9 cellular contexts compared by ENCODE assay signal in the genomic region with DNA sequence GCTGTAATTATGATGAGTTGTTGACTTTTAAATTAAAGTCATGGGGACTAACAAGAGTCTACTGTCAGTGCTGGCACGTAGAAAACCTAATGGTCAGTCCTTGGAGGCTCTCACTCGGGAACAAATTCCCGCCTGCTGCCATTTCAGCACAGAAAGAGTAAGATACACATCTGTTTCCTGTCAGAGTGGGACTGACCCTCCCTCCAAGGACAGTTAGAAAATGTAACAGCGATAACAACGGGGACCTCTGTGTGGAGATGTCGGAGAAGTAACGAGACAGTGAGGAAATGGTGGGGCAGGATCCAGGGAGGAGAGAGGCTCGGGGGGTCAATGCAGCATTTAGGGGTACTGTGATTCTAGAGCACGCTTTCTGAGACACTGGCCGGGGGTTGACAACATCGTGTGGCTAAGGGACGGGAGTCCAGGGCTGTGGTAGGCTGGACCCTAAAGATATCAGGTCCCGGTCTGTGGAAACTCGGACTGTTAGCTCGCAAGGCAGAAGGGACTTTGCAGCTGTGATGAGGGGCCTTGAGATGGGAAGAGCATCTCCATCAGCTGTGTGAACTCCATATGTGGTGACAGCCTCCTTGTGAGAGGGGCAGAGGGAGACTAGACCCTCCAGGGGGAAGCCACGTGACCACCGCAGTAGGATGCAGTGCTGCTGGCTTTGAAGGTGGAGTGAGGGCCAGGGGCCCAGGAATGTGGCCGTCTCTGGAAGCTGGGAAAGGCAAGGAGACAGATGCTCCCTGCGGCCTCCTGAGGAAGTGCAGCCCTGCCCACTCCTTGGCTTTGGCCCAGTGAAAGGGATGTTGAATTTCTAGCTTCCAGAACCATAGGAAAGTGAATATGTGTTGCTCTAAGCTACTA. TPM values are rescaled to one million over a fixed set of nuclear protein-coding genes. Genes with fewer than 3 reads are reported as not detected.
DNase-seq lines count a peak whose midpoint lies in the region; ATAC-seq and TF ChIP-seq lines count a peak whose summit lies in the region.
"Had no signal": no experiment of that assay in that cellular context is flagged by ENCODE, and none has a peak within 500 bp of the region (broad histone marks: within the 10 kb centered on the region; RNA-seq: fewer than 3 reads in every experiment).

No MANE protein-coding gene starts in this region.

- CTCF ChIA-PET in AG04449 (lab: Yijun Ruan, JAX) = interaction anchor here (0.8 to 1.8 kb wide), 11 partner anchors 10 to 140 kb away, joined by 3 to 7 read pairs (median 3); a partner anchor contains a TSS
- CTCF ChIA-PET in activated CD4-positive, alpha-beta memory T cell treated with anti-CD3 and anti-CD28 coated beads, Interleukin-2, amount 10 ng/mL, durations not matched to agents 7 days and 5 days (lab: Charles Lee) = no interaction called here

- DNase-seq in AG04449 (ENCODE audit: low read depth, low spot score) (no peak), MG63 (peak; percentile 55), epithelial cell of esophagus (ENCODE audit: low read depth) (no peak), mesothelial cell of epicardium (ENCODE audit: low spot score in 2 of 2, unreplicated experiment in 2 of 2) (peak in 1 of 2 experiments; percentile 48), kidney glomerular epithelial cell (lab: John Stamatoyannopoulos, UW) (no peak)
- DNase-seq in activated CD4-positive, alpha-beta memory T cell treated with anti-CD3 and anti-CD28 coated beads, Interleukin-2, amount 10 ng/mL, durations not matched to agents 7 days and 5 days = no peak
- DNase-seq: GDM1 had no signal

- H3K4me3 ChIP-seq in AG04449 (ENCODE audit: low read depth, low read length) (no peak overlapping the region), MG63 (no peak overlapping the region), epithelial cell of esophagus (ENCODE audit: low read length) (no peak overlapping the region)

- H3K27ac Mint-ChIP-seq in mesothelial cell of epicardium = peak overlapping the region; percentile 11
- H3K27ac Mint-ChIP-seq in activated CD4-positive, alpha-beta memory T cell treated with anti-CD3 and anti-CD28 coated beads, Interleukin-2, amount 10 ng/mL, durations not matched to agents 7 days and 5 days = no peak overlapping the region

- no peak for ATAC-seq in GM19463 (IDR thresholded peaks at IDR 0.05; ENCODE audit: unreplicated experiment)
- no peak for ATAC-seq in GM21390 (IDR thresholded peaks at IDR 0.05; ENCODE audit: unreplicated experiment)

- POLR2A ChIA-PET in AG04449 (lab: Yijun Ruan, JAX) = no interaction called here
- POLR2A ChIA-PET in activated CD4-positive, alpha-beta memory T cell treated with anti-CD3 and anti-CD28 coated beads, Interleukin-2, amount 10 ng/mL, durations not matched to agents 7 days and 5 days (lab: Charles Lee) = no interaction called here

- TF ChIP-seq CTCF in AG04449 (IDR thresholded peaks at IDR 0.05; ENCODE audit: insufficient read depth, low read length, missing control alignments) (peak; percentile 77), epithelial cell of esophagus (IDR thresholded peaks at IDR 0.05; ENCODE audit: insufficient read depth, low read depth, low read length, missing control alignments) (peak; percentile 59), mesothelial cell of epicardium (IDR thresholded peaks at IDR 0.05; ENCODE audit: unreplicated experiment) (peak; percentile 63)

- H3K4me3 Mint-ChIP-seq in mesothelial cell of epicardium = no peak overlapping the region
- H3K4me3 Mint-ChIP-seq in activated CD4-positive, alpha-beta memory T cell treated with anti-CD3 and anti-CD28 coated beads, Interleukin-2, amount 10 ng/mL, durations not matched to agents 7 days and 5 days = no peak overlapping the region

- H3K27me3 ChIP-seq in MG63 = no peaks in the 10 kb centered on the region

- no peaks in the 10 kb centered on the region for H3K36me3 Mint-ChIP-seq in mesothelial cell of epicardium
- H3K36me3 Mint-ChIP-seq in activated CD4-positive, alpha-beta memory T cell treated with anti-CD3 and anti-CD28 coated beads, Interleukin-2, amount 10 ng/mL, durations not matched to agents 7 days and 5 days (ENCODE audit: low read depth) = no peaks in the 10 kb centered on the region

- no peaks in the 10 kb centered on the region for H3K9me3 Mint-ChIP-seq in mesothelial cell of epicardium
- no peaks in the 10 kb centered on the region for H3K9me3 Mint-ChIP-seq in activated CD4-positive, alpha-beta memory T cell treated with anti-CD3 and anti-CD28 coated beads, Interleukin-2, amount 10 ng/mL, durations not matched to agents 7 days and 5 days

- no peaks in the 10 kb centered on the region for H3K36me3 ChIP-seq in MG63

- peaks cover 21% of the 10 kb centered on the region for H3K4me1 Mint-ChIP-seq in mesothelial cell of epicardium
- peaks cover 4% of the 10 kb centered on the region for H3K4me1 Mint-ChIP-seq in activated CD4-positive, alpha-beta memory T cell treated with anti-CD3 and anti-CD28 coated beads, Interleukin-2, amount 10 ng/mL, durations not matched to agents 7 days and 5 days

- no peaks in the 10 kb centered on the region for H3K9me3 ChIP-seq in MG63

- H3K27me3 Mint-ChIP-seq in mesothelial cell of epicardium (ENCODE audit: low read depth) = no peaks in the 10 kb centered on the region
- H3K27me3 Mint-ChIP-seq in activated CD4-positive, alpha-beta memory T cell treated with anti-CD3 and anti-CD28 coated beads, Interleukin-2, amount 10 ng/mL, durations not matched to agents 7 days and 5 days = peaks cover 25% of the 10 kb centered on the region

RNA-seq across cellular contexts. Expression of a gene that starts 35.8 kb away (rescaled TPM):
- total RNA-seq in MG63 (2014; rRNA removed; shearing (Covaris generic); ENCODE audit: low replicate concordance) = 0.25 and 1.5 TPM in 2 replicates
- 6.8 to 7.1 TPM (median 7.1 TPM) in 3 replicates for total RNA-seq in mesothelial cell of epicardium
- under 1 TPM; 0.10 to 0.18 TPM for total RNA-seq in activated CD4-positive, alpha-beta memory T cell treated with anti-CD3 and anti-CD28 coated beads, Interleukin-2, amount 10 ng/mL, durations not matched to agents 7 days and 5 days
